ENCODE assay signal across 20 cellular contexts in the genomic region with DNA sequence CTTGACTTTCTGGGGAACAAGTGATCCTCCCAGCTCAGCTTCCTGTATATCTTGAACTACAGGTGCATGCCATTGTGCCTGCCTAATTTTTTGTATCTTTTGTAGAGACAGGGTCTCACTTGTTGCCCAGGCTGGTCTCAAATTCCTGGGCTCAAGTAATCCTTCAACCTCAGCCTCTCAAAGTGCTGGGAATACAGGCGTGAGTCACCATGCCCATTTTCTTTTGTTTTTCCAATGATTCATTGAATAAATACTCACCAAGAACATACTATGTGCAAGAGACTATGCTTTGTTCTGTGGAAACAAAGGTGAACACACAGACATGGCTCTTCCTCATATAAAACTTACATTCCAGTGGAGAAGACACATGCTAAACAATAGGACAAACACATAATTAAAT.
DNase-seq lines count a peak whose midpoint lies in the region; TF ChIP-seq lines count a peak whose summit lies in the region.
"Had no signal": no experiment of that assay in that cellular context is flagged by ENCODE, and none has a peak within 500 bp of the region (broad histone marks: within the 10 kb centered on the region; RNA-seq: fewer than 3 reads in every experiment).

No MANE protein-coding gene starts in this region.

- H3K79me2 ChIP-seq in SK-N-SH (ENCODE audit: insufficient read depth): no peaks in the 10 kb centered on the region
- H3K79me2 ChIP-seq in fibroblast of lung (ENCODE audit: control insufficient read depth, insufficient read depth, low read length): no peaks in the 10 kb centered on the region

- intact Hi-C loops in cardiac septum (cut with DNase I): no loop called here

- no peaks in the 10 kb centered on the region for H3K27me3 ChIP-seq in SK-N-SH (ENCODE audit: insufficient read depth)
- no peaks in the 10 kb centered on the region for H3K27me3 ChIP-seq in fibroblast of lung (ENCODE audit: control insufficient read depth, insufficient read depth, low read length)
- no peaks in the 10 kb centered on the region for H3K27me3 ChIP-seq in effector memory CD4-positive, alpha-beta T cell (replicated peaks; ENCODE audit: control insufficient read depth, insufficient read depth, low read length, poor library complexity, severe bottlenecking)

- H3K9ac ChIP-seq in SK-N-SH (no peak overlapping the region), fibroblast of lung (ENCODE audit: insufficient read depth, low read length) (no peak overlapping the region)

- TF ChIP-seq CTCF in SK-N-SH (IDR thresholded peaks at IDR 0.05) (no peak), fibroblast of lung (conservative IDR thresholded peaks at IDR 0.05 in 1 of 2, IDR thresholded peaks at IDR 0.05 in 1 of 2; ENCODE audit: low read depth in 1 of 2, low read length in 2 of 2) (no peak)

- H3F3A ChIP-seq in SK-N-SH (replicated peaks; ENCODE audit: insufficient read depth): no peaks in the 10 kb centered on the region

- H3K4me1 ChIP-seq in SK-N-SH (ENCODE audit: control insufficient read depth in 1 of 2, insufficient read depth in 2 of 2, low read depth in 1 of 2, low read length in 1 of 2) (peaks cover 6% of the 10 kb centered on the region in 2 experiments; a peak in 2 of 4 replicates), fibroblast of lung (ENCODE audit: control insufficient read depth, extremely low read depth, insufficient read depth, low read length) (no peaks in the 10 kb centered on the region)
- H3K4me1 ChIP-seq in effector memory CD4-positive, alpha-beta T cell (ENCODE audit: control insufficient read depth, insufficient read depth, low read length, poor library complexity, severe bottlenecking): no peaks in the 10 kb centered on the region
- H3K4me1 ChIP-seq: prostate gland had no signal

- peak in 1 of 2 experiments; percentile 58; a peak in 1 of 4 replicates for TF ChIP-seq EP300 in SK-N-SH (IDR thresholded peaks at IDR 0.05; ENCODE audit: borderline replicate concordance in 1 of 2, low read depth in 1 of 2, low read length in 1 of 2)

- no peaks in the 10 kb centered on the region for H3K9me3 ChIP-seq in SK-N-SH
- no peaks in the 10 kb centered on the region for H3K9me3 ChIP-seq in fibroblast of lung (ENCODE audit: control insufficient read depth, insufficient read depth, low read depth, low read length)
- H3K9me3 ChIP-seq in effector memory CD4-positive, alpha-beta T cell (ENCODE audit: control insufficient read depth, low read length): no peaks in the 10 kb centered on the region
- H3K9me3 ChIP-seq: prostate gland had no signal

- H3K4me3 ChIP-seq in SK-N-SH (ENCODE audit: low read depth in 2 of 2, low read length in 1 of 2) (no peak overlapping the region), fibroblast of lung (replicated peaks in 1 of 4; ENCODE audit: control extremely low read depth in 1 of 4, insufficient read depth in 1 of 4, low read depth in 3 of 4, low read length in 4 of 4) (no peak overlapping the region)
- no peak overlapping the region for H3K4me3 ChIP-seq in effector memory CD4-positive, alpha-beta T cell (ENCODE audit: insufficient read depth, low read depth, low read length, poor library complexity, severe bottlenecking)
- H3K4me3 ChIP-seq: lung, prostate gland had no signal

- no peak overlapping the region for H3K4me2 ChIP-seq in SK-N-SH
- H3K4me2 ChIP-seq in fibroblast of lung (ENCODE audit: extremely low read depth, insufficient read depth, low read length): no peak overlapping the region

- H3K9me2 ChIP-seq in SK-N-SH: no peaks in the 10 kb centered on the region

- DNase-seq in DMS153 (lab: John Stamatoyannopoulos, UW) (peak; percentile 31), DMS153 treated with DMSO at 0.1 percent for 48 hours (lab: John Stamatoyannopoulos, UW; ENCODE audit: unreplicated experiment) (no peak), SK-N-SH (no peak), fibroblast of lung (ENCODE audit: low read depth in 2 of 2) (peak; percentile 39 to 83), smooth muscle cell of the brain vasculature (ENCODE audit: low read depth, low spot score) (peak; percentile 21), cardiac septum (ENCODE audit: low spot score) (no peak), SW 1271 (lab: John Stamatoyannopoulos, UW) (no peak)
- DNase-seq in effector memory CD4-positive, alpha-beta T cell: no peak
- DNase-seq: activated CD4-positive, alpha-beta T cell treated with anti-CD3 and anti-CD28 coated beads for 4 hours; CD4-positive, CD25-positive, alpha-beta regulatory T cell; cerebellar nuclear complex; erythroblast; hypothalamus; natural killer cell; NCI-H1694; NCI-H748 treated with DMSO at 0.1 percent for 48 hours; substantia nigra had no signal

- CTCF ChIA-PET in SK-N-SH (lab: Yijun Ruan, JAX): no interaction called here

- no peak for TF ChIP-seq RAD21 in SK-N-SH (IDR thresholded peaks at IDR 0.05; ENCODE audit: low read length)

- 13% methylated on average over 1 of the region's 1 CpG for WGBS in SK-N-SH (ENCODE audit: low lambda C conversion rate)

- no peak overlapping the region for H2AFZ ChIP-seq in SK-N-SH (ENCODE audit: low read depth)
- no peak overlapping the region for H2AFZ ChIP-seq in fibroblast of lung (ENCODE audit: low read length)

- no peaks in the 10 kb centered on the region for H3K36me3 ChIP-seq in SK-N-SH (replicated peaks in 1 of 2; ENCODE audit: control insufficient read depth in 1 of 2, insufficient read depth in 2 of 2, low read length in 1 of 2)
- H3K36me3 ChIP-seq in fibroblast of lung (ENCODE audit: control insufficient read depth, insufficient read depth, low read length): no peaks in the 10 kb centered on the region
- H3K36me3 ChIP-seq in effector memory CD4-positive, alpha-beta T cell (ENCODE audit: control insufficient read depth, insufficient read depth, low read length): no peaks in the 10 kb centered on the region
- H3K36me3 ChIP-seq: prostate gland had no signal

- peak overlapping the region in 1 of 2 experiments; percentile 63; a peak in 2 of 4 replicates for H3K27ac ChIP-seq in SK-N-SH (ENCODE audit: low read depth in 2 of 2, low read length in 1 of 2)
- no peak overlapping the region for H3K27ac ChIP-seq in fibroblast of lung (ENCODE audit: insufficient read depth, low read length)
- no peak overlapping the region for H3K27ac ChIP-seq in effector memory CD4-positive, alpha-beta T cell (ENCODE audit: insufficient read depth, low read length, poor library complexity, severe bottlenecking)
- H3K27ac ChIP-seq: 22Rv1, prostate gland had no signal

- H4K20me1 ChIP-seq in SK-N-SH (ENCODE audit: insufficient read depth) (no peaks in the 10 kb centered on the region), fibroblast of lung (ENCODE audit: control insufficient read depth, extremely low read depth, insufficient read depth, low read length) (no peaks in the 10 kb centered on the region)

- POLR2A ChIA-PET in SK-N-SH (lab: Yijun Ruan, JAX): no interaction called here

TF ChIP-seq in SK-N-SH, 30 proteins besides CTCF, POLR2A, EP300 and RAD21:
- TF ChIP-seq EZH2phosphoT487 (IDR thresholded peaks at IDR 0.05; ENCODE audit: borderline replicate concordance, low read depth): no peak
- TF ChIP-seq TCF12 (IDR thresholded peaks at IDR 0.05): peak; percentile 49; the same call in 1 of the 2 replicates
- TF ChIP-seq TEAD4 (IDR thresholded peaks at IDR 0.05; ENCODE audit: borderline replicate concordance, insufficient read depth): peak; percentile 24; the same call in 1 of the 2 replicates
- TF ChIP-seq, protein P1, sequence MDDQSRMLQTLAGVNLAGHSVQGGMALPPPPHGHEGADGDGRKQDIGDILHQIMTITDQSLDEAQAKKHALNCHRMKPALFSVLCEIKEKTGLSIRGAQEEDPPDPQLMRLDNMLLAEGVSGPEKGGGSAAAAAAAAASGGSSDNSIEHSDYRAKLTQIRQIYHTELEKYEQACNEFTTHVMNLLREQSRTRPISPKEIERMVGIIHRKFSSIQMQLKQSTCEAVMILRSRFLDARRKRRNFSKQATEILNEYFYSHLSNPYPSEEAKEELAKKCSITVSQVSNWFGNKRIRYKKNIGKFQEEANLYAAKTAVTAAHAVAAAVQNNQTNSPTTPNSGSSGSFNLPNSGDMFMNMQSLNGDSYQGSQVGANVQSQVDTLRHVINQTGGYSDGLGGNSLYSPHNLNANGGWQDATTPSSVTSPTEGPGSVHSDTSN (IDR thresholded peaks at IDR 0.05): peak; percentile 72
- TF ChIP-seq RXRA (IDR thresholded peaks at IDR 0.05; ENCODE audit: borderline replicate concordance, low read depth): no peak
- TF ChIP-seq JUND (IDR thresholded peaks at IDR 0.05): peak; percentile 93
- TF ChIP-seq SMC3 (IDR thresholded peaks at IDR 0.05; ENCODE audit: low read depth, low read length): no peak
- TF ChIP-seq NFIC (IDR thresholded peaks at IDR 0.05; ENCODE audit: borderline replicate concordance): peak; percentile 42; the same call in 1 of the 2 replicates
- no peak for TF ChIP-seq GABPA (IDR thresholded peaks at IDR 0.05; ENCODE audit: low read depth)
- peak; percentile 93 for TF ChIP-seq FOSL2 (IDR thresholded peaks at IDR 0.05; ENCODE audit: borderline replicate concordance, low read depth)
- no peak for TF ChIP-seq SIN3A (IDR thresholded peaks at IDR 0.05; ENCODE audit: borderline replicate concordance, low read depth, low read length)

Comparison
In these comparisons a context has a peak if more than half of its experiments do, and no peak if none do; other contexts are left out.
1. DNase-seq: peak in DMS153 (single experiment), fibroblast of lung (2 of 2) and smooth muscle cell of the brain vasculature (single experiment); none in DMS153 treated with DMSO at 0.1 percent for 48 hours (single experiment), SK-N-SH (single experiment), cardiac septum (single experiment), effector memory CD4-positive, alpha-beta T cell (0 of 3) and SW 1271 (0 of 2).